ENCODE assay signal across 1 cellular context in the genomic region with DNA sequence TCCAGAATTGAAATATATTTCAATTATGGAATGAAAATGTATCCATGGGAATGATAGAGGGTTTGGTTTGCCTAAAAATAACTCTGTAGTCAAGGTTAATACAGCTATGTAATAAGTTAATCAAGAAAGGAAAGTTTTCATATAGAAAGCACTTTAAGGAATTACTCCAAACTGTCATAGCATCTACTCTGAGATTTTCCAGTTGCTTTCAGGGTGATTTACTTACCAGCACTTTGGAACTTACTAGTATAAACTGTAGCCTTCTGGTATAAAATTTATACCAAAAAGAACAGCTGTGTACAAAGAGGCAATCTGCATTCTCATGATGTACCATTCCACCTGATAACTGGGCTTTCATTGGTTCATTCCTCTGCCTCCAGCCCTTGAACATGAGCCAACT.
TF ChIP-seq lines count a peak whose summit lies in the region.

No MANE protein-coding gene starts in this region.

TF ChIP-seq in SK-N-SH, 30 proteins besides CTCF, POLR2A, EP300 and RAD21:
- TF ChIP-seq CHD2 (IDR thresholded peaks at IDR 0.05; ENCODE audit: low read length, partially characterized antibody) (no peak), NRF1 (IDR thresholded peaks at IDR 0.05; ENCODE audit: low read depth, low read length) (no peak), TAF1 (IDR thresholded peaks at IDR 0.05; ENCODE audit: borderline replicate concordance, low read depth, low read length) (no peak), TCF12 (IDR thresholded peaks at IDR 0.05) (0 out of 2 replicates have a peak, but pooled peaks have one; percentile 13)
